ENCODE assay signal across 20 cellular contexts in genomic region chr20:16479666-16480065, GRCh38.
"Had no signal": no experiment of that assay in that cellular context is flagged by ENCODE, and none has a peak within 500 bp of the region (broad histone marks: within the 10 kb centered on the region; RNA-seq: fewer than 3 reads in every experiment).

No MANE protein-coding gene starts in this region.

- H3K27me3 Mint-ChIP-seq: activated CD4-positive, alpha-beta T cell treated with anti-CD3 and anti-CD28 coated beads, Interleukin-2, amount 10 ng/mL, durations not matched to agents 24 days and 14 days; activated CD8-positive, alpha-beta T cell treated with anti-CD3 and anti-CD28 coated beads for 36 hours; activated T-helper 17 cell treated with anti-CD3 and anti-CD28 coated beads, Interleukin-2, amount 50 U/mL, for 72 hours had no signal

- DNase-seq: activated CD4-positive, alpha-beta T cell treated with anti-CD3 and anti-CD28 coated beads, Interleukin-2, amount 10 ng/mL, durations not matched to agents 24 days and 14 days; activated CD4-positive, CD25-positive, alpha-beta regulatory T cell; activated CD8-positive, alpha-beta T cell treated with anti-CD3 and anti-CD28 coated beads for 36 hours; activated naive CD4-positive, alpha-beta T cell treated with anti-CD3 and anti-CD28 coated beads for 36 hours; activated T-cell treated with anti-CD3 and anti-CD28 coated beads, Interleukin-2, amount 50 U/mL, for 1 hour; aorta; brain microvascular endothelial cell; cortex of kidney; glutamatergic neuron; kidney; occipital lobe; posterior cingulate gyrus; retina; stimulated activated naive CD8-positive, alpha-beta T cell treated with anti-CD3 and anti-CD28 coated beads, Interleukin-15, Interleukin-2, amounts not matched to agents 100 U/mL and 50 U/mL, for 24 hours; T-helper 1 cell; T-helper 9 cell had no signal

- H3K4me1 ChIP-seq: vagina had no signal

- H3K9me3 Mint-ChIP-seq: activated CD4-positive, alpha-beta T cell treated with anti-CD3 and anti-CD28 coated beads, Interleukin-2, amount 10 ng/mL, durations not matched to agents 24 days and 14 days; activated CD8-positive, alpha-beta T cell treated with anti-CD3 and anti-CD28 coated beads for 36 hours; activated naive CD4-positive, alpha-beta T cell treated with anti-CD3 and anti-CD28 coated beads for 36 hours; activated T-helper 17 cell treated with anti-CD3 and anti-CD28 coated beads, Interleukin-2, amount 50 U/mL, for 72 hours had no signal

- H3K9me3 ChIP-seq: tibial nerve, vagina had no signal

- H3K27ac Mint-ChIP-seq: activated CD4-positive, alpha-beta T cell treated with anti-CD3 and anti-CD28 coated beads, Interleukin-2, amount 10 ng/mL, durations not matched to agents 24 days and 14 days; activated CD8-positive, alpha-beta T cell treated with anti-CD3 and anti-CD28 coated beads for 36 hours; activated naive CD4-positive, alpha-beta T cell treated with anti-CD3 and anti-CD28 coated beads for 36 hours; activated T-helper 17 cell treated with anti-CD3 and anti-CD28 coated beads, Interleukin-2, amount 50 U/mL, for 72 hours had no signal

- H3K36me3 ChIP-seq: brain microvascular endothelial cell, vagina had no signal

- H3K4me3 ChIP-seq: tibial nerve, vagina had no signal

- H3K4me3 Mint-ChIP-seq: activated CD4-positive, alpha-beta T cell treated with anti-CD3 and anti-CD28 coated beads, Interleukin-2, amount 10 ng/mL, durations not matched to agents 24 days and 14 days; activated CD8-positive, alpha-beta T cell treated with anti-CD3 and anti-CD28 coated beads for 36 hours; activated naive CD4-positive, alpha-beta T cell treated with anti-CD3 and anti-CD28 coated beads for 36 hours; activated T-helper 17 cell treated with anti-CD3 and anti-CD28 coated beads, Interleukin-2, amount 50 U/mL, for 72 hours had no signal

- H3K27ac ChIP-seq: brain microvascular endothelial cell, tibial nerve, vagina had no signal

- H3K4me1 Mint-ChIP-seq: activated T-helper 17 cell treated with anti-CD3 and anti-CD28 coated beads, Interleukin-2, amount 50 U/mL, for 72 hours had no signal

- H3K27me3 ChIP-seq: brain microvascular endothelial cell, tibial nerve, vagina had no signal

- ATAC-seq: activated CD8-positive, alpha-beta T cell treated with anti-CD3 and anti-CD28 coated beads for 36 hours; activated T-helper 17 cell treated with anti-CD3 and anti-CD28 coated beads, Interleukin-2, amount 50 U/mL, for 72 hours; left lobe of liver; stimulated activated naive CD8-positive, alpha-beta T cell treated with anti-CD3 and anti-CD28 coated beads, Interleukin-15, Interleukin-2, amounts not matched to agents 100 U/mL and 50 U/mL, for 24 hours had no signal
